8 cellular contexts compared by ENCODE assay signal in genomic region chr10:80454526-80455460, GRCh38. TPM values are rescaled to one million over a fixed set of nuclear protein-coding genes. Genes with fewer than 3 reads are reported as not detected.
DNase-seq lines count a peak whose midpoint lies in the region; ATAC-seq and TF ChIP-seq lines count a peak whose summit lies in the region.

No MANE protein-coding gene starts in this region.

- DNase-seq in activated naive CD4-positive, alpha-beta T cell treated with Interleukin-2 at 50 U/mL for 16 hours, result peak; percentile 38
- DNase-seq in activated naive CD4-positive, alpha-beta T cell (lab: John Stamatoyannopoulos, UW), result no peak
- peak; percentile 59 for DNase-seq in NOMO-1 treated with dmso at 0.1 percent for 144 hours (lab: John Stamatoyannopoulos, UW; ENCODE audit: unreplicated experiment)
- no peak for DNase-seq in breast epithelium (ENCODE audit: low spot score in 2 of 2)
- DNase-seq in stimulated activated CD4-positive, alpha-beta T cell treated with anti-CD3 and anti-CD28 coated beads, Interleukin-2, amount 100 ng/mL, for 48 hours, result no peak

- peaks cover 16 to 37% of the 10 kb centered on the region in 2 donors for H3K4me1 ChIP-seq in breast epithelium
- H3K4me1 ChIP-seq in stomach smooth muscle (ENCODE audit: control insufficient read depth, insufficient read depth, low read length), result peaks cover 43% of the 10 kb centered on the region

- H3K27me3 ChIP-seq in breast epithelium (no peaks in the 10 kb centered on the region), layer of hippocampus (ENCODE audit: control insufficient read depth, insufficient read depth, low read length) (no peaks in the 10 kb centered on the region), stomach smooth muscle (ENCODE audit: control insufficient read depth in 1 of 2, insufficient read depth in 2 of 2, low read length in 2 of 2) (no peaks in the 10 kb centered on the region)

- H3K9me3 ChIP-seq in breast epithelium, result no peaks in the 10 kb centered on the region
- peaks cover 0 to 4% of the 10 kb centered on the region in 2 donors for H3K9me3 ChIP-seq in stomach smooth muscle (ENCODE audit: control insufficient read depth in 2 of 2, low read length in 2 of 2)

- H3K36me3 ChIP-seq in breast epithelium (no peaks in the 10 kb centered on the region), stomach smooth muscle (ENCODE audit: control insufficient read depth in 2 of 2, insufficient read depth in 2 of 2, low read length in 2 of 2) (no peaks in the 10 kb centered on the region)

- peak overlapping the region; percentile 73 to 81 for H3K9ac ChIP-seq in stomach smooth muscle (ENCODE audit: low read length in 2 of 2)

- H3K27ac ChIP-seq in breast epithelium (peak overlapping the region; percentile 97 to 98), layer of hippocampus (ENCODE audit: low read depth, low read length) (peak overlapping the region; percentile 86), stomach smooth muscle (ENCODE audit: low read length) (peak overlapping the region; percentile 76)

- no peak for TF ChIP-seq CTCF in breast epithelium (IDR thresholded peaks at IDR 0.05)

- TF ChIP-seq POLR2A in breast epithelium (IDR thresholded peaks at IDR 0.05), result no peak

- peak overlapping the region; percentile 83 to 96 (median 91) for H3K4me3 ChIP-seq in breast epithelium
- peak overlapping the region; percentile 57 to 80 for H3K4me3 ChIP-seq in stomach smooth muscle (ENCODE audit: low read length in 2 of 2)

- ATAC-seq in HG02763 (IDR thresholded peaks at IDR 0.05; ENCODE audit: unreplicated experiment), result peak; percentile 22

- intact Hi-C loops in breast epithelium (cut with DNase I; ENCODE audit: low total_unique reads), result loop anchor here (5.0 kb wide), 1 partner anchor 47 kb away; the partner anchor contains the start of gene PRXL2A

RNA-seq across cellular contexts. Expression of gene TSPAN14, which starts 0.7 kb away (rescaled TPM):
- total RNA-seq in breast epithelium, result 10 to 100 TPM; 52.8 to 76.8 (median 74.8) TPM

RNA-seq across cellular contexts. Expression of gene PRXL2A, which starts 46.4 kb away (rescaled TPM):
- total RNA-seq in breast epithelium, result 100 to 1,000 TPM in 1 of 3 donors, 10 to 100 TPM in 2; 82.3 to 547 (median 88.4) TPM

Comparison
In these comparisons a context has a peak if more than half of its experiments do, and no peak if none do; other contexts are left out.
1. DNase-seq: peak in activated naive CD4-positive, alpha-beta T cell treated with Interleukin-2 at 50 U/mL for 16 hours (single experiment) and NOMO-1 treated with dmso at 0.1 percent for 144 hours (single experiment); none in activated naive CD4-positive, alpha-beta T cell (0 of 4), breast epithelium (0 of 2) and stimulated activated CD4-positive, alpha-beta T cell treated with anti-CD3 and anti-CD28 coated beads, Interleukin-2, amount 100 ng/mL, for 48 hours (0 of 2).
2. Peak in every context shown above with its lines, with median percentiles within 50 percentile points of each other: H3K27ac ChIP-seq.